Comparison of ENCODE assay signal across 8 cellular contexts in genomic region chr15:72375846-72376581, GRCh38. TPM values are rescaled to one million over a fixed set of nuclear protein-coding genes. Genes with fewer than 3 reads are reported as not detected.
DNase-seq lines count a peak whose midpoint lies in the region; ATAC-seq and FAIRE-seq lines count a peak whose summit lies in the region.

Gene HEXA (minus strand): TSS chr15:72376014. CDS start chr15:72375972, 42 bp downstream.

- peaks cover 5% of the 10 kb centered on the region for H3K4me1 ChIP-seq in right cardiac atrium (ENCODE audit: control insufficient read depth, insufficient read depth, low read length)

- peak within 1 kb of the TSS; percentile 65 for H3K4me3 ChIP-seq in right cardiac atrium (ENCODE audit: low read length)

- peak within 1 kb of the TSS; percentile 80 for H3K27ac ChIP-seq in right cardiac atrium (ENCODE audit: low read length)

- intact Hi-C loops in T-helper 2 cell treated with Interferon-gamma antibody and Interleukin-4, amounts not matched to agents 100 ng/mL and 5 ng/mL, for 36 hours (cut with micrococcal nuclease), result loop anchor here (1.0 to 2.0 kb wide), 5 partner anchors 56 to 258 kb away; partner anchors contain the start of genes ARIH1, CELF6, MYO9A and PARP6
- intact Hi-C loops in right cardiac atrium (cut with DNase I), result no loop called here

- whole genome bisulfite sequencing in right cardiac atrium, result under 1% methylated on average over 50 of the region's 50 CpGs

- FAIRE-seq in urothelium cell line (lab: Jason Lieb, UNC), result peak; percentile 48

- peak; percentile 51 for ATAC-seq in GM18499 (IDR thresholded peaks at IDR 0.05; ENCODE audit: insufficient read depth, unreplicated experiment)
- ATAC-seq in HG02943 (IDR thresholded peaks at IDR 0.05; ENCODE audit: low read depth, unreplicated experiment), result peak; percentile 89
- ATAC-seq in right cardiac atrium, result peak; percentile 97 to 98

- no peaks in the 10 kb centered on the region for H3K27me3 ChIP-seq in right cardiac atrium (ENCODE audit: control insufficient read depth, insufficient read depth)

- DNase-seq in NCI-H187 treated with DMSO at 0.1 percent for 48 hours (lab: John Stamatoyannopoulos, UW), result peak; percentile 74
- DNase-seq in anterior cingulate cortex (lab: John Stamatoyannopoulos, UW), result peak; percentile 59 to 96 (median 92)
- DNase-seq in right cardiac atrium, result peak; percentile 99 to 100 (median 100)
- peak; percentile 82 for DNase-seq in pulmonary artery endothelial cell (ENCODE audit: low read depth, low spot score)
- DNase-seq in urothelium cell line (ENCODE audit: low spot score), result peak; percentile 97

- H3K9me3 ChIP-seq in right cardiac atrium (ENCODE audit: control insufficient read depth, low read length), result no peaks in the 10 kb centered on the region

RNA-seq across cellular contexts. Expression of gene HEXA, which starts in this region (rescaled TPM):
- total RNA-seq in T-helper 2 cell treated with Interferon-gamma antibody and Interleukin-4, amounts not matched to agents 100 ng/mL and 5 ng/mL, for 36 hours, result 76.8 and 83.1 TPM in 2 replicates
- 10 to 100 TPM; 81.9 to 98.1 (median 93.3) TPM for total RNA-seq in right cardiac atrium
- polyA plus RNA-seq in right cardiac atrium, result 66.6 TPM
- total RNA-seq in pulmonary artery endothelial cell, result 34.6 and 56.5 TPM in 2 replicates

Comparison
In these comparisons a context has a peak if more than half of its experiments do, and no peak if none do; other contexts are left out.
1. Peak in every context shown above with its lines: DNase-seq, ATAC-seq, H3K4me3 ChIP-seq and H3K27ac ChIP-seq.